8 cellular contexts compared by ENCODE assay signal in genomic region chr1:42682739-42683529, GRCh38. TPM values are rescaled to one million over a fixed set of nuclear protein-coding genes. Genes with fewer than 3 reads are reported as not detected.
DNase-seq lines count a peak whose midpoint lies in the region; ATAC-seq and TF ChIP-seq lines count a peak whose summit lies in the region.

No MANE protein-coding gene starts in this region.

- H3K36me3 ChIP-seq in liver (ENCODE audit: control insufficient read depth in 4 of 4, insufficient read depth in 3 of 4, low read depth in 1 of 4, low read length in 3 of 4), result peaks cover 0 to 8% (median 0%) of the 10 kb centered on the region in 4 donors

- under 1% methylated on average over 103 of the region's 103 CpGs for WGBS in liver

- peak; percentile 50 for ATAC-seq in HG02759 (IDR thresholded peaks at IDR 0.05; ENCODE audit: unreplicated experiment)

- H3K4me1 Mint-ChIP-seq in activated CD4-positive, alpha-beta T cell treated with anti-CD3 and anti-CD28 coated beads, Interleukin-2, amount 10 ng/mL, durations not matched to agents 24 days and 14 days, result peaks cover 58% of the 10 kb centered on the region
- peaks cover 59% of the 10 kb centered on the region for H3K4me1 Mint-ChIP-seq in dendritic cell treated with granulocyte-macrophage colony-stimulating factor and Interleukin-4, amounts not matched to agents 40 ng/mL and 50 ng/mL, for 4 days (ENCODE audit: low read depth)

- H3K4me3 Mint-ChIP-seq in activated CD4-positive, alpha-beta T cell treated with anti-CD3 and anti-CD28 coated beads, Interleukin-2, amount 10 ng/mL, durations not matched to agents 24 days and 14 days, result peak overlapping the region; percentile 94
- H3K4me3 Mint-ChIP-seq in dendritic cell treated with granulocyte-macrophage colony-stimulating factor and Interleukin-4, amounts not matched to agents 40 ng/mL and 50 ng/mL, for 4 days, result peak overlapping the region; percentile 83

- H3K9me3 ChIP-seq in liver (ENCODE audit: control insufficient read depth in 4 of 4, low read length in 3 of 4), result no peaks in the 10 kb centered on the region

- no peaks in the 10 kb centered on the region for H3K9me3 Mint-ChIP-seq in activated CD4-positive, alpha-beta T cell treated with anti-CD3 and anti-CD28 coated beads, Interleukin-2, amount 10 ng/mL, durations not matched to agents 24 days and 14 days
- no peaks in the 10 kb centered on the region for H3K9me3 Mint-ChIP-seq in dendritic cell treated with granulocyte-macrophage colony-stimulating factor and Interleukin-4, amounts not matched to agents 40 ng/mL and 50 ng/mL, for 4 days

- peak overlapping the region; percentile 48 to 61 for H3K9ac ChIP-seq in liver (ENCODE audit: low read depth in 1 of 2, low read length in 2 of 2)

- no peaks in the 10 kb centered on the region for H3K27me3 ChIP-seq in liver (ENCODE audit: control insufficient read depth in 4 of 4, insufficient read depth in 4 of 4, low read length in 3 of 4)

- no peak for TF ChIP-seq RAD21 in liver (IDR thresholded peaks at IDR 0.05)

- H3K27ac ChIP-seq in liver (ENCODE audit: low read depth in 1 of 2, low read length in 2 of 2), result peak overlapping the region; percentile 68 to 95

- H3K27me3 Mint-ChIP-seq in activated CD4-positive, alpha-beta T cell treated with anti-CD3 and anti-CD28 coated beads, Interleukin-2, amount 10 ng/mL, durations not matched to agents 24 days and 14 days, result no peaks in the 10 kb centered on the region
- no peaks in the 10 kb centered on the region for H3K27me3 Mint-ChIP-seq in dendritic cell treated with granulocyte-macrophage colony-stimulating factor and Interleukin-4, amounts not matched to agents 40 ng/mL and 50 ng/mL, for 4 days

- intact Hi-C loops in activated CD4-positive, alpha-beta T cell treated with anti-CD3 and anti-CD28 coated beads, Interleukin-2, amount 10 ng/mL, durations not matched to agents 24 days and 14 days (cut with micrococcal nuclease), result loop anchor here (1.0 to 10.0 kb wide), 7 partner anchors 25 to 346 kb away; partner anchors contain the start of genes C1orf50, CCDC30, FOXJ3 and P3H1
- intact Hi-C loops in dendritic cell treated with granulocyte-macrophage colony-stimulating factor and Interleukin-4, amounts not matched to agents 40 ng/mL and 50 ng/mL, for 4 days (cut with micrococcal nuclease), result loop anchor here (1.0 to 5.0 kb wide), 3 partner anchors 25 to 227 kb away; partner anchors contain the start of genes C1orf50, P3H1, PPCS and PPIH

- H3K4me3 ChIP-seq in liver (ENCODE audit: low read depth in 1 of 3, low read length in 3 of 3), result peak overlapping the region; percentile 71 to 95 (median 74)

- H3K27ac Mint-ChIP-seq in activated CD4-positive, alpha-beta T cell treated with anti-CD3 and anti-CD28 coated beads, Interleukin-2, amount 10 ng/mL, durations not matched to agents 24 days and 14 days, result peak overlapping the region; percentile 83
- H3K27ac Mint-ChIP-seq in dendritic cell treated with granulocyte-macrophage colony-stimulating factor and Interleukin-4, amounts not matched to agents 40 ng/mL and 50 ng/mL, for 4 days, result peak overlapping the region; percentile 94

- TF ChIP-seq CTCF in liver (IDR thresholded peaks at IDR 0.05; ENCODE audit: low read depth, low read length, missing input control), result no peak

- DNase-seq in DMS153 treated with DMSO at 0.1 percent for 48 hours (lab: John Stamatoyannopoulos, UW; ENCODE audit: unreplicated experiment), result peak; percentile 23
- no peak for DNase-seq in DMS153 (lab: John Stamatoyannopoulos, UW)
- peak; percentile 42 for DNase-seq in NCI-H2029 treated with DMSO at 0.1 percent for 48 hours (lab: John Stamatoyannopoulos, UW)
- DNase-seq in activated CD4-positive, alpha-beta T cell treated with anti-CD3 and anti-CD28 coated beads, Interleukin-2, amount 10 ng/mL, durations not matched to agents 24 days and 14 days, result peak; percentile 89
- peak; percentile 69 for DNase-seq in stimulated activated CD4-positive, alpha-beta T cell treated with anti-CD3 and anti-CD28 coated beads, Interleukin-4, amount 100 ng/mL, for 1 hour

- H3K36me3 Mint-ChIP-seq in activated CD4-positive, alpha-beta T cell treated with anti-CD3 and anti-CD28 coated beads, Interleukin-2, amount 10 ng/mL, durations not matched to agents 24 days and 14 days (ENCODE audit: low read depth), result peaks cover 57% of the 10 kb centered on the region
- peaks cover 53% of the 10 kb centered on the region for H3K36me3 Mint-ChIP-seq in dendritic cell treated with granulocyte-macrophage colony-stimulating factor and Interleukin-4, amounts not matched to agents 40 ng/mL and 50 ng/mL, for 4 days (ENCODE audit: low read depth)

- H3K4me1 ChIP-seq in liver (ENCODE audit: control insufficient read depth in 4 of 4, insufficient read depth in 4 of 4, low read length in 3 of 4), result peaks cover 6 to 42% (median 31%) of the 10 kb centered on the region in 4 donors

TF ChIP-seq in liver, 16 proteins besides CTCF, POLR2A, EP300 and RAD21:
- TF ChIP-seq HNF4A (conservative IDR thresholded peaks at IDR 0.05) (no peak), EGR1 (IDR thresholded peaks at IDR 0.05; ENCODE audit: low read depth in 2 of 2) (peak; percentile 63 to 87), HNF4G (IDR thresholded peaks at IDR 0.05) (no peak), ATF3 (IDR thresholded peaks at IDR 0.05) (no peak)

RNA-seq across cellular contexts. Expression of gene YBX1, which starts 0.7 kb away (rescaled TPM):
- total RNA-seq in activated CD4-positive, alpha-beta T cell treated with anti-CD3 and anti-CD28 coated beads, Interleukin-2, amount 10 ng/mL, durations not matched to agents 24 days and 14 days, result 861 and 867 TPM in 2 replicates
- total RNA-seq in liver, result 100 to 1,000 TPM; 164 to 530 TPM
- 100 to 1,000 TPM; 107 to 244 TPM for polyA plus RNA-seq in liver

RNA-seq across cellular contexts. Expression of gene PPIH, which starts 24.7 kb away (rescaled TPM):
- total RNA-seq in activated CD4-positive, alpha-beta T cell treated with anti-CD3 and anti-CD28 coated beads, Interleukin-2, amount 10 ng/mL, durations not matched to agents 24 days and 14 days, result 88.4 and 92.9 TPM in 2 replicates
- total RNA-seq in liver, result 10 to 100 TPM in 1 of 2 donors, 1 to 10 TPM in 1; 7.9 to 14.9 TPM
- 10 to 100 TPM; 11.1 to 16.3 TPM for polyA plus RNA-seq in liver

RNA-seq across cellular contexts. Expression of gene CLDN19, which starts 57.1 kb away (rescaled TPM):
- total RNA-seq in activated CD4-positive, alpha-beta T cell treated with anti-CD3 and anti-CD28 coated beads, Interleukin-2, amount 10 ng/mL, durations not matched to agents 24 days and 14 days, result not detected in 2 replicates
- total RNA-seq in liver, result 1 to 10 TPM in 1 of 2 donors, not detected in 1; 5.1 TPM
- under 1 TPM in 1 of 2 donors, not detected in 1; 0.14 TPM for polyA plus RNA-seq in liver
